ENCODE assay signal across 28 cellular contexts in the genomic region with DNA sequence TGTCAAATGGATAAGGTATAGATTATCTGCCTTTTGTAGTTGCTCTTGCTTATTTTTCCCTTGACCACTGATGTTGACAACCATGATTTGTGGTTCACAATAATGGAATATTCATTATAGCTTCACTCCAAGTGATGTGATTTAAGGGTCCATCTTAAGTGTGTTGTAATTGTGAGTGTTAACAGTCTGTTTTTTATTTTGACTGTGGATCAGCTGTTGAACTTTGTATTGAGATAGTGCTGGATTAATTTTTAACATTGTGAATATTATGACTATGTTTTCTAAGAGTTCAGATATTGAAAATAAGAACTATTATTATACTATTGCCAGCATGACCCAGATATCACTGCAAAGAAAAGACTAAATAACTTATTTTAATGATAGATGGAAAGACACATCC. TPM values are rescaled to one million over a fixed set of nuclear protein-coding genes. Genes with fewer than 3 reads are reported as not detected.
"Had no signal": no experiment of that assay in that cellular context is flagged by ENCODE, and none has a peak within 500 bp of the region (broad histone marks: within the 10 kb centered on the region; RNA-seq: fewer than 3 reads in every experiment).

No MANE protein-coding gene starts in this region.

- H3K36me3 ChIP-seq: colonic mucosa, esophagus muscularis mucosa, esophagus squamous epithelium, gastrocnemius medialis, gastroesophageal sphincter, heart left ventricle had no signal

- H3K27me3 ChIP-seq: colonic mucosa, dorsolateral prefrontal cortex, esophagus muscularis mucosa, esophagus squamous epithelium, foreskin keratinocyte, gastrocnemius medialis, gastroesophageal sphincter had no signal

- H3K9me3 ChIP-seq: colonic mucosa, esophagus muscularis mucosa, gastrocnemius medialis had no signal

- H3K27ac ChIP-seq: colonic mucosa, coronary artery, dorsolateral prefrontal cortex, epithelial cell of prostate, esophagus muscularis mucosa, esophagus squamous epithelium, foreskin keratinocyte, gastrocnemius medialis, gastroesophageal sphincter, heart left ventricle had no signal

- ATAC-seq: effector memory CD8-positive, alpha-beta T cell; esophagus mucosa; foreskin keratinocyte; gastrocnemius medialis; gastroesophageal sphincter; heart left ventricle had no signal

- H3K4me1 ChIP-seq: colonic mucosa, esophagus muscularis mucosa, esophagus squamous epithelium, foreskin keratinocyte, gastrocnemius medialis, gastroesophageal sphincter, heart left ventricle had no signal

- DNase-seq: colonic mucosa; cortex of kidney; dermis blood vessel endothelial cell; dorsolateral prefrontal cortex; effector CD4-positive, alpha-beta T cell; effector CD8-positive, alpha-beta T cell; effector memory CD4-positive, alpha-beta T cell; effector memory CD8-positive, alpha-beta T cell; endodermal cell; erythroblast; esophagus squamous epithelium; foreskin fibroblast; foreskin keratinocyte; foreskin melanocyte; gastrocnemius medialis; glutamatergic neuron; head of caudate nucleus; heart left ventricle had no signal

- H3K4me3 ChIP-seq: colonic mucosa, coronary artery, dorsolateral prefrontal cortex, esophagus muscularis mucosa, esophagus squamous epithelium, gastrocnemius medialis, gastroesophageal sphincter, heart left ventricle had no signal

- FAIRE-seq: colon, endometrium, endothelial cell of umbilical vein, frontal cortex had no signal

RNA-seq across cellular contexts. Expression of a gene that starts 8.6 kb away (rescaled TPM):
- total RNA-seq: dermis blood vessel endothelial cell, endothelial cell of umbilical vein, glomerular endothelial cell had no signal
